Comparison of ENCODE assay signal across 9 cellular contexts in the genomic region with DNA sequence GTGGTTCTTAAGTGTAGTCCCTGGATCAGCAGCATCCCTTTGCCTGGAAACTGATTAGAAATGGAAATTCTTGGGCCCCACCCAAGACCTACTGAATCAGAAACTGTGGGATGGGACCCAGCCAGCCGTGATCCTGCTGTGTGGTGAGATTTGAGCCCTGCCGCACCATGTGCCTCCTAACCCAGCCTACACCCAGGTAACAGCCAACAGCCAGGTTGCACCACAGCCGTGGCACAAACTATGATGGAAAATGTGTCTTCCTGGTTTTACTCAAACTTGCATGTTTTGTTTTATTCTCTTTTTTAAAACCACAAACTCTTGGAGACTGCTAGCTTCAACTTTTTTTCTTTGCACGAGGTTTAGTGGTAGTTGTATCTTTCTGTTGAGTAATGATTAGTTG. TPM values are rescaled to one million over a fixed set of nuclear protein-coding genes. Genes with fewer than 3 reads are reported as not detected.
A peak's percentile ranks its signal among the peaks of the same experiment; 100 is the strongest.
DNase-seq lines count a peak whose midpoint lies in the region; ATAC-seq, FAIRE-seq and TF ChIP-seq lines count a peak whose summit lies in the region.
"Had no signal": no experiment of that assay in that cellular context is flagged by ENCODE, and none has a peak within 500 bp of the region (broad histone marks: within the 10 kb centered on the region; RNA-seq: fewer than 3 reads in every experiment).

No MANE protein-coding gene starts in this region.

- CTCF ChIA-PET in CD8-positive, alpha-beta T cell (lab: Charles Lee), result interaction anchor here (1.4 to 1.8 kb wide), 2 partner anchors 62 to 482 kb away, joined by 4 read pairs; no protein-coding TSS in a partner anchor
- CTCF ChIA-PET in H1 (lab: Charles Lee; ENCODE audit: partially characterized antibody), result interaction anchor here (0.7 to 5.0 kb wide), 8 partner anchors 8 to 85 kb away, joined by 3 to 37 read pairs (median 5); no protein-coding TSS in a partner anchor

- no peak overlapping the region for H2AK5ac ChIP-seq in H1 (ENCODE audit: low read depth, low read length)

- no peak overlapping the region for H3K9ac ChIP-seq in H1 (replicated peaks in 1 of 4; ENCODE audit: extremely low read depth in 1 of 4, low read depth in 3 of 4, low read length in 3 of 4)

- no peak overlapping the region for H4K8ac ChIP-seq in H1 (ENCODE audit: extremely low read depth, insufficient read depth, low read length)

- peak overlapping the region; percentile 22 to 92; a peak in 2 of 4 replicates for H3K4me2 ChIP-seq in H1 (ENCODE audit: insufficient read depth in 1 of 2, low read depth in 2 of 2, low read length in 2 of 2)

- H3K18ac ChIP-seq in H1 (ENCODE audit: extremely low read depth, low read length), result no peak overlapping the region

- H3K4me1 ChIP-seq in CD8-positive, alpha-beta T cell (ENCODE audit: insufficient read depth, low read length), result peaks cover 67% of the 10 kb centered on the region
- H3K4me1 ChIP-seq in H1 (replicated peaks in 1 of 4; ENCODE audit: control insufficient read depth in 3 of 4, insufficient read depth in 4 of 4, low read length in 3 of 4), result peaks cover 0 to 20% (median 10%) of the 10 kb centered on the region in 4 experiments; a peak in 6 of 7 replicates

- ATAC-seq in CD8-positive, alpha-beta T cell, result no peak
- no peak for ATAC-seq in HG03378 (IDR thresholded peaks at IDR 0.05; ENCODE audit: unreplicated experiment)

- H4K20me1 ChIP-seq in H1 (replicated peaks in 1 of 2; ENCODE audit: control insufficient read depth in 1 of 2, insufficient read depth in 2 of 2, low read length in 2 of 2), result peaks cover 4 to 12% of the 10 kb centered on the region in 2 experiments

- no peak overlapping the region for H4K91ac ChIP-seq in H1 (replicated peaks; ENCODE audit: insufficient read length, low read length)

- H3K4me3 Mint-ChIP-seq in CD8-positive, alpha-beta T cell, result peak overlapping the region; percentile 81

- no peak overlapping the region for H2BK20ac ChIP-seq in H1 (ENCODE audit: low read length)

- TF ChIP-seq RAD21 in H1 (IDR thresholded peaks at IDR 0.05 in 1 of 2, conservative IDR thresholded peaks at IDR 0.05 in 1 of 2; ENCODE audit: low read depth in 2 of 2, low read length in 2 of 2), result no peak

- no peak overlapping the region for H2BK15ac ChIP-seq in H1 (ENCODE audit: low read length)

- no peak overlapping the region for H2BK12ac ChIP-seq in H1 (ENCODE audit: low read depth, low read length)

- no peaks in the 10 kb centered on the region for H3K9me3 ChIP-seq in CD8-positive, alpha-beta T cell (ENCODE audit: low read length)
- peaks cover 0 to 3% of the 10 kb centered on the region in 2 experiments; a peak in 1 of 4 replicates for H3K9me3 ChIP-seq in H1 (ENCODE audit: insufficient read depth in 2 of 2, low read depth in 1 of 2, low read length in 1 of 2)
- H3K9me3 ChIP-seq: adrenal gland had no signal

- H3K9me3 Mint-ChIP-seq in CD8-positive, alpha-beta T cell, result no peaks in the 10 kb centered on the region

- H2BK120ac ChIP-seq in H1 (replicated peaks; ENCODE audit: low read depth, low read length), result no peak overlapping the region

- H4K5ac ChIP-seq in H1 (ENCODE audit: insufficient read length, low read depth, low read length), result no peak overlapping the region

- no peak overlapping the region for H2BK5ac ChIP-seq in H1 (ENCODE audit: low read depth, low read length)

- no peak overlapping the region for H2AFZ ChIP-seq in H1 (ENCODE audit: low read length)

- peak overlapping the region; percentile 58 for H3K27ac Mint-ChIP-seq in CD8-positive, alpha-beta T cell

- H3K4ac ChIP-seq in H1 (replicated peaks; ENCODE audit: insufficient read length, low read depth, low read length), result no peak overlapping the region

- no peak overlapping the region for H3K56ac ChIP-seq in H1 (replicated peaks; ENCODE audit: insufficient read length, low read depth, low read length)

- H3K23me2 ChIP-seq in H1 (ENCODE audit: low read depth, low read length), result peaks cover 7% of the 10 kb centered on the region; the same call in 1 of the 2 replicates

- TF ChIP-seq CTCF in CD8-positive, alpha-beta T cell (IDR thresholded peaks at IDR 0.05), result no peak
- no peak for TF ChIP-seq CTCF in H1 (IDR thresholded peaks at IDR 0.05; ENCODE audit: control extremely low read depth in 1 of 3, insufficient read depth in 1 of 3, low read depth in 1 of 3, low read length in 3 of 3)

- H3K79me1 ChIP-seq in H1 (ENCODE audit: low read depth, low read length), result peaks cover 28% of the 10 kb centered on the region

- no peak for TF ChIP-seq POLR2A in H1 (IDR thresholded peaks at IDR 0.05; ENCODE audit: control extremely low read depth in 1 of 2, low read depth in 2 of 2, low read length in 2 of 2)

- 84% methylated on average over 4 of the region's 4 CpGs; no CpG with 5 or more reads in 1 of the 2 experiments for WGBS in H1 (ENCODE audit: extremely low coverage in 1 of 2, insufficient coverage in 1 of 2, insufficient read length in 1 of 2, insufficient replicate concordance in 2 of 2, low coverage in 1 of 2, low lambda C conversion rate in 2 of 2, missing lambda C conversion rate in 1 of 2), 2 experiments

- peaks cover 8% of the 10 kb centered on the region for H3K36me3 Mint-ChIP-seq in CD8-positive, alpha-beta T cell

- no peak for FAIRE-seq in H1 (lab: Jason Lieb, UNC)

- no peaks in the 10 kb centered on the region for H3K27me3 ChIP-seq in CD8-positive, alpha-beta T cell (ENCODE audit: insufficient read depth, low read length)
- no peaks in the 10 kb centered on the region; a peak in 2 of 7 replicates for H3K27me3 ChIP-seq in H1 (replicated peaks in 1 of 4; ENCODE audit: control insufficient read depth in 3 of 4, extremely low read depth in 1 of 4, insufficient read depth in 3 of 4, low read length in 3 of 4)
- H3K27me3 ChIP-seq: adrenal gland had no signal

- POLR2A ChIA-PET in CD8-positive, alpha-beta T cell (lab: Charles Lee), result no interaction called here
- POLR2A ChIA-PET in H1 (lab: Charles Lee; ENCODE audit: partially characterized antibody), result no interaction called here

- peaks cover 80% of the 10 kb centered on the region for H3K4me1 Mint-ChIP-seq in CD8-positive, alpha-beta T cell (ENCODE audit: low read depth)

- H3K27ac ChIP-seq in CD8-positive, alpha-beta T cell (ENCODE audit: low read depth, low read length), result no peak overlapping the region
- no peak overlapping the region for H3K27ac ChIP-seq in H1 (ENCODE audit: low read depth, low read length)

- peaks cover 0 to 61% of the 10 kb centered on the region in 2 experiments; a peak in 2 of 4 replicates for H3K79me2 ChIP-seq in H1 (ENCODE audit: control insufficient read depth in 1 of 2, insufficient read depth in 2 of 2, low read length in 2 of 2)

- no peak overlapping the region for H3K23ac ChIP-seq in H1 (ENCODE audit: insufficient read length)

- intact Hi-C loops in CD8-positive, alpha-beta T cell (cut with DNase I, micrococcal nuclease), result loop anchor here in 1 of 2 experiments (10.0 kb wide), 1 partner anchor 398 kb away; the partner anchor contains the start of gene FYCO1

- H3K14ac ChIP-seq in H1 (ENCODE audit: insufficient read length), result no peak overlapping the region

- peak overlapping the region; percentile 9 for H3K4me3 ChIP-seq in CD8-positive, alpha-beta T cell (ENCODE audit: low read depth, low read length)
- H3K4me3 ChIP-seq in H1 (ENCODE audit: extremely low read depth in 1 of 4, insufficient read depth in 2 of 4, low read depth in 3 of 4, low read length in 4 of 4), result no peak overlapping the region

- no peak for TF ChIP-seq EP300 in H1 (IDR thresholded peaks at IDR 0.05; ENCODE audit: borderline replicate concordance in 1 of 2, low read depth in 2 of 2, low read length in 2 of 2)

- DNase-seq in CD8-positive, alpha-beta T cell, result no peak
- DNase-seq in RKO (ENCODE audit: low spot score), result peak; percentile 32
- no peak for DNase-seq in H1 (ENCODE audit: low read depth in 1 of 2, low spot score in 2 of 2)
- DNase-seq in renal cortical epithelial cell (ENCODE audit: low read depth), result peak; percentile 39
- no peak for DNase-seq in mesenteric fat pad (ENCODE audit: low spot score)
- no peak for DNase-seq in NCI-H2029 (lab: John Stamatoyannopoulos, UW)
- no peak for DNase-seq in activated CD4-positive, CD25-positive, alpha-beta regulatory T cell (lab: John Stamatoyannopoulos, UW)

- H3K36me3 ChIP-seq in CD8-positive, alpha-beta T cell (ENCODE audit: insufficient read depth, low read length), result no peaks in the 10 kb centered on the region
- H3K36me3 ChIP-seq in H1 (ENCODE audit: control insufficient read depth in 2 of 4, insufficient read depth in 4 of 4, low read length in 3 of 4), result no peaks in the 10 kb centered on the region
- H3K36me3 ChIP-seq: adrenal gland had no signal

- H3K27me3 Mint-ChIP-seq in CD8-positive, alpha-beta T cell (ENCODE audit: low read depth), result no peaks in the 10 kb centered on the region

TF ChIP-seq in H1, 55 proteins besides CTCF, POLR2A, EP300 and RAD21:
- TF ChIP-seq CHD2 (IDR thresholded peaks at IDR 0.05; ENCODE audit: low read length) (no peak), KDM4A (IDR thresholded peaks at IDR 0.05; ENCODE audit: low read depth, low read length, severe bottlenecking) (peak; percentile 3)

RNA-seq across cellular contexts. Expression of gene LIMD1, which starts 2.6 kb away (rescaled TPM):
- total RNA-seq in CD8-positive, alpha-beta T cell, result 10 to 100 TPM; 13.5 to 13.8 TPM
- 29.7 and 33.6 TPM in 2 replicates for total RNA-seq in H1 (2021; fragmentation: NEBNext Ultra II Directional; extraction: Animal tissue kit (Norgen Biotek cat#: 25700))
- polyA plus RNA-seq in H1 (2011; rRNA removed), result 11.4 and 13.5 TPM in 2 replicates
- 12.3 TPM for polyA plus RNA-seq in H1 (2011; cell fraction: cytosol; rRNA removed)
- 28.9 TPM for polyA plus RNA-seq in H1 (2011; cell fraction: nucleus; rRNA removed)
- 11.8 to 21.0 TPM (median 15.1 TPM) in 4 replicates for polyA plus RNA-seq in H1 (2012, experiment 1 of 2)
- 6.2 TPM for polyA plus RNA-seq in H1 (2012, experiment 2 of 2)
- 9.1 TPM for polyA plus RNA-seq in H1 (2013, experiment 1 of 2)
- polyA plus RNA-seq in H1 (2013, experiment 2 of 2), result 8.6 TPM
- 59.1 and 59.3 TPM in 2 replicates for polyA minus RNA-seq in H1 (2011; rRNA and poly(A)+ RNA removed)
- 23.7 TPM for polyA minus RNA-seq in H1 (2011; cell fraction: cytosol; rRNA and poly(A)+ RNA removed)
- polyA minus RNA-seq in H1 (2011; cell fraction: nucleus; rRNA and poly(A)+ RNA removed), result 26.6 TPM
- total RNA-seq in renal cortical epithelial cell, result 7.6 and 22.5 TPM in 2 replicates
- total RNA-seq in mesenteric fat pad, result 26.5 TPM

Comparison
In these comparisons a context has a peak if more than half of its experiments do, and no peak if none do; other contexts are left out.
1. DNase-seq: peak in RKO (single experiment) and renal cortical epithelial cell (single experiment); none in CD8-positive, alpha-beta T cell (0 of 7), H1 (0 of 2), mesenteric fat pad (single experiment), NCI-H2029 (single experiment) and activated CD4-positive, CD25-positive, alpha-beta regulatory T cell (0 of 4).